In the genomic region with DNA sequence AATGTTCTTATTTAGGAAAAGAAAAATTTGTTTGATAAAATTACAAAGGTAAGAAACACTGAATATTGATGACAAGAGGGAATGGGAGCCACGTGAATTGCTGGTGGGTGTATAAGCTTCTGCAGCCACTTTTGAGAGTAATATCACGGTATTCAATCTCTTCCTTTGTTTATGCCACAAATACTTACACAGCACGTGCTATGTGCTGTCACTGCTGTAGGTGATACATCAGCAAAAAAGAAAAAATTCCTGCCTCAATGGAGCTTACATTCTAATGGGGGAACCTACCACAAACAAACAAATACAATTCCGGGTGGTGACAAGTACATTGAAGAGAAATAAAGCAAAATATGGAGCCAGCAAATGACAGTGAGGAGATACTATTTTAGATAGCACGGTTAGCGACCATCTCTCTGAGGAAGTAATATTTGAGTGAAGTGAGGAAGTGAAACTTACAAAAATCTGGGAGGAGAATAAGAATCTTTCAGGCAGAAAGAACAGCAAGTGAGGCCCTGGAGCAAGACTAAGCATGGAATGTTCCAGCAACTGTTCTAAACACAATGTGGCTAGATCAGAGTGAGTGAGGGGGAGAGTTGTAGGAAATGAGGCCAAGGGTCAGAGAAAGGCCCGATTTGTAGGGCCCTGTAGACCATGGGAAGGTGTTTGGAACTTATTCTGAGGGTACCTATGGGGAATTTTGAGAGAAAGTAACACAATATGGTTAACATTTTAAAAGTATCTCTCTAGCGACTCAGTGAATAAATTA, we compare ENCODE assay signal across 11 cellular contexts. TPM values are rescaled to one million over a fixed set of nuclear protein-coding genes. Genes with fewer than 3 reads are reported as not detected.
A peak's percentile ranks its signal among the peaks of the same experiment; 100 is the strongest.
DNase-seq lines count a peak whose midpoint lies in the region; ATAC-seq and TF ChIP-seq lines count a peak whose summit lies in the region.
"Had no signal": no experiment of that assay in that cellular context is flagged by ENCODE, and none has a peak within 500 bp of the region (broad histone marks: within the 10 kb centered on the region; RNA-seq: fewer than 3 reads in every experiment).

No MANE protein-coding gene starts in this region.

- in situ Hi-C loops in HAP-1 (cut with MboI; ENCODE audit: low sequenced_read_pairs): no loop called here

- no peaks in the 10 kb centered on the region for H3K4me1 ChIP-seq in HAP-1
- no peaks in the 10 kb centered on the region for H3K4me1 ChIP-seq in psoas muscle

- WGBS in psoas muscle, 3 donors: 79 to 84% (median 83%) methylated on average over 8 of the region's 8 CpGs

- H3K36me3 ChIP-seq in HAP-1 (replicated peaks) (no peaks in the 10 kb centered on the region), MG63 (no peaks in the 10 kb centered on the region), psoas muscle (ENCODE audit: insufficient read depth in 1 of 2, low read depth in 1 of 2) (no peaks in the 10 kb centered on the region)
- H3K36me3 ChIP-seq: brain microvascular endothelial cell had no signal

- H3K4me3 Mint-ChIP-seq in IgD-negative memory B cell: peak overlapping the region; percentile 3 to 76 (median 30)

- peaks cover 23 to 42% (median 32%) of the 10 kb centered on the region in 3 donors for H3K4me1 Mint-ChIP-seq in IgD-negative memory B cell

- DNase-seq in globus pallidus (ENCODE audit: low spot score) (peak; percentile 16), NCI-H510A treated with DMSO at 0.1 percent for 48 hours (lab: John Stamatoyannopoulos, UW) (no peak), HAP-1 (ENCODE audit: low spot score in 2 of 2) (no peak), MG63 (no peak), psoas muscle (no peak)
- DNase-seq: activated T-cell treated with anti-CD3 and anti-CD28 coated beads, Interleukin-2, amount 50 U/mL, for 1 hour; brain microvascular endothelial cell had no signal

- H3K9me3 ChIP-seq in HAP-1 (no peaks in the 10 kb centered on the region), MG63 (no peaks in the 10 kb centered on the region), psoas muscle (no peaks in the 10 kb centered on the region)

- no peak overlapping the region for H3K27ac ChIP-seq in psoas muscle
- H3K27ac ChIP-seq: brain microvascular endothelial cell had no signal

- ATAC-seq in GM18858 (IDR thresholded peaks at IDR 0.05; ENCODE audit: unreplicated experiment): peak; percentile 32
- ATAC-seq in GM21619 (IDR thresholded peaks at IDR 0.05; ENCODE audit: unreplicated experiment): peak; percentile 43
- no peak for ATAC-seq in psoas muscle

- no peaks in the 10 kb centered on the region for H3K27me3 Mint-ChIP-seq in IgD-negative memory B cell

- H3K27ac Mint-ChIP-seq in IgD-negative memory B cell: peak overlapping the region; percentile 0 to 85 (median 44)

- peaks cover 5% of the 10 kb centered on the region for H3K36me3 Mint-ChIP-seq in IgD-negative memory B cell

- no peak for TF ChIP-seq CTCF in psoas muscle (IDR thresholded peaks at IDR 0.05)

- H3K9me3 Mint-ChIP-seq in IgD-negative memory B cell: no peaks in the 10 kb centered on the region

- H3K27me3 ChIP-seq in HAP-1 (ENCODE audit: low read depth) (no peaks in the 10 kb centered on the region), MG63 (no peaks in the 10 kb centered on the region), psoas muscle (ENCODE audit: insufficient read depth in 3 of 3, low read length in 2 of 3) (peaks cover 3 to 36% (median 7%) of the 10 kb centered on the region in 3 donors)
- H3K27me3 ChIP-seq: brain microvascular endothelial cell had no signal

- H3K4me3 ChIP-seq in HAP-1 (no peak overlapping the region), MG63 (no peak overlapping the region), psoas muscle (no peak overlapping the region)

- intact Hi-C loops in psoas muscle (cut with DNase I): no loop called here

RNA-seq across cellular contexts. Expression of a gene that starts 2.6 kb away (rescaled TPM):
- polyA plus RNA-seq in IgD-negative memory B cell (11.1 TPM), psoas muscle (under 1 TPM in 2 of 3 donors, not detected in 1; 0.06 to 0.25 TPM)
- total RNA-seq in MG63 (2014; rRNA removed; shearing (Covaris generic); ENCODE audit: low replicate concordance): 0.47 and 3.1 TPM in 2 replicates
- total RNA-seq in psoas muscle: under 1 TPM; 0.13 to 0.58 (median 0.29) TPM

RNA-seq across cellular contexts. Expression of a gene that starts 11.7 kb away (rescaled TPM):
- polyA plus RNA-seq in IgD-negative memory B cell (445 TPM), psoas muscle (under 1 TPM in 2 of 3 donors, not detected in 1; 0.10 to 0.17 TPM)
- total RNA-seq in MG63 (2014; rRNA removed; shearing (Covaris generic); ENCODE audit: low replicate concordance): 2.2 TPM in 1 of 2 replicates, not detected in the other
- under 1 TPM in 3 of 4 donors, not detected in 1; 0.36 to 0.90 (median 0.49) TPM for total RNA-seq in psoas muscle
- total RNA-seq: T-helper 1 cell treated with Interleukin-12 subunit alpha and Interleukin-12 subunit beta and Interleukin-4 antibody, amounts not matched to agents 30 ng/mL and 1 ng/mL, for 36 hours had no signal

RNA-seq across cellular contexts. Expression of a gene that starts 30.8 kb away (rescaled TPM):
- polyA plus RNA-seq in IgD-negative memory B cell (47.3 TPM), psoas muscle (10 to 100 TPM in 2 of 3 donors, 1 to 10 TPM in 1; 9.9 to 15.3 (median 10.6) TPM)
- total RNA-seq in MG63 (2014; rRNA removed; shearing (Covaris generic); ENCODE audit: low replicate concordance): 64.9 and 126 TPM in 2 replicates
- 10 to 100 TPM in 1 of 4 donors, 1 to 10 TPM in 3; 4.4 to 10.9 (median 5.6) TPM for total RNA-seq in psoas muscle

RNA-seq across cellular contexts. Expression of a gene that starts 47.4 kb away (rescaled TPM):
- 14.3 TPM for polyA plus RNA-seq in IgD-negative memory B cell
- 17.2 and 19.4 TPM in 2 replicates for total RNA-seq in MG63 (2014; rRNA removed; shearing (Covaris generic); ENCODE audit: low replicate concordance)
- 10 to 100 TPM; 11.0 to 17.1 (median 13.8) TPM for total RNA-seq in psoas muscle
- polyA plus RNA-seq in psoas muscle: 10 to 100 TPM in 1 of 3 donors, 1 to 10 TPM in 2; 6.4 to 10.6 (median 8.6) TPM

RNA-seq across cellular contexts. Expression of a gene that starts 55.8 kb away (rescaled TPM):
- polyA plus RNA-seq in IgD-negative memory B cell: 235 TPM
- not detected in 2 replicates for total RNA-seq in MG63 (2014; rRNA removed; shearing (Covaris generic); ENCODE audit: low replicate concordance)
- total RNA-seq in psoas muscle: 10 to 100 TPM in 1 of 4 donors, 1 to 10 TPM in 3; 3.0 to 11.3 (median 7.2) TPM
- 1 to 10 TPM; 1.2 to 2.6 (median 2.0) TPM for polyA plus RNA-seq in psoas muscle
- total RNA-seq: T-helper 1 cell treated with Interleukin-12 subunit alpha and Interleukin-12 subunit beta and Interleukin-4 antibody, amounts not matched to agents 30 ng/mL and 1 ng/mL, for 36 hours had no signal

Comparison
In these comparisons a context has a peak if more than half of its experiments do, and no peak if none do; other contexts are left out.
1. ATAC-seq: peak in GM18858 (single experiment) and GM21619 (single experiment); none in psoas muscle (0 of 4).